1 cellular context compared by ENCODE assay signal in the genomic region with DNA sequence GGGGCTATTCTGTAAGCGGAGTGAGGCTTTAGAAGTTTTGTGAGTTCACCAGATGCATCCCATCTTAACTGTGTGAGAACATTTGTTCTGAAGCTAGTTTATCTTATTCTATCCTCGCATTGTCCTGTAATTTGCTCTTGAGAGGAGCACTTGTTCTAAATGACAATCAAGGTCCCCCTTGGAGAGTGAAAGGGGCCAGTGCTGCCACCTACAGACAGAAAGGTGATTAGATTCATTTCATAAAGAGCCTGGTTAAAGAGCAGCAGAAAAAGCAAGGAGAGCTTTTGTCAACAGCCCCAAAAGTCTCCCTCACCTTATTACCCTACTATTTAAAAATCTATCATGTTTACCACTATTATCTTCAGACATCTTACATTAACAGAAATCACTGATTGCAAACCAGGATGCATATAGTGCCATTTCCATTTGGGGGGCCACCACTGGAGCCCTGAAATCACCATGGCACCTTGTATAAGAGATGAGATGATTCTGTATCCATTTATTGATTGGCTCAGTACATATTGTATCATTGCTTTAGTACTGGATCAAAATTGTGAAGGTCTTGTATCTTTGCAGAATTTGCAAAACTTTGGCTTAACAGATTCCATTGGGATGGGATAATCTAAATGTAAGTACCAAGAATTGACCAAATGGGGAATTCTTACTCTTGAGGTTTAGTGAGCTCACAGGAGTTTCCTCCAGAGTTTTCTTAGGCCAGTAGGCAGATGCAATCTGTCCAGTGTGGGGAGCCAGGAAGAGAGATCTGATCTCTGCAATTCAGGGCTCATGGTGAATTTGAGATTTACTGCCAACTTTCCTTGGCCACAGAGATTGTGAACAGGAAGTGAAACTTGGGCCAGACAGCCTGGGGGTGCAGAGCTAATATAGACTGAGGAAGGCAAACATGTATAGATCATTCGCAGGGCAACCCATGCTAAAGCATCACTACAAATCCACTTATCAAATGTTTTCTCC.
TF ChIP-seq lines count a peak whose summit lies in the region.

No MANE protein-coding gene starts in this region.

TF ChIP-seq in H1, 55 proteins besides CTCF, POLR2A, EP300 and RAD21 (continued from another document):
- TF ChIP-seq, protein P1, sequence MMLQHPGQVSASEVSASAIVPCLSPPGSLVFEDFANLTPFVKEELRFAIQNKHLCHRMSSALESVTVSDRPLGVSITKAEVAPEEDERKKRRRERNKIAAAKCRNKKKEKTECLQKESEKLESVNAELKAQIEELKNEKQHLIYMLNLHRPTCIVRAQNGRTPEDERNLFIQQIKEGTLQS (IDR thresholded peaks at IDR 0.05; ENCODE audit: insufficient read depth, low read depth, low read length) = no peak
